14 cellular contexts compared by ENCODE assay signal in genomic region chr3:136414476-136414875, GRCh38.
"Had no signal": no experiment of that assay in that cellular context is flagged by ENCODE, and none has a peak within 500 bp of the region (broad histone marks: within the 10 kb centered on the region; RNA-seq: fewer than 3 reads in every experiment).

No MANE protein-coding gene starts in this region.

- H3K27ac Mint-ChIP-seq: activated CD8-positive, alpha-beta memory T cell treated with anti-CD3 and anti-CD28 coated beads, Interleukin-2, amount 10 ng/mL, durations not matched to agents 7 days and 5 days; activated naive CD8-positive, alpha-beta T cell treated with anti-CD3 and anti-CD28 coated beads, Interleukin-2, amount 50 U/mL, for 24 hours had no signal

- H3K27me3 Mint-ChIP-seq: activated CD8-positive, alpha-beta memory T cell treated with anti-CD3 and anti-CD28 coated beads, Interleukin-2, amount 10 ng/mL, durations not matched to agents 7 days and 5 days; activated naive CD8-positive, alpha-beta T cell treated with anti-CD3 and anti-CD28 coated beads, Interleukin-2, amount 50 U/mL, for 24 hours; naive B cell had no signal

- DNase-seq: activated CD4-positive, alpha-beta T cell treated with anti-CD3 and anti-CD28 coated beads for 1 hour; activated CD4-positive, alpha-beta T cell treated with anti-CD3 and anti-CD28 coated beads, Interleukin-2, amount 50 U/mL, for 48 hours; activated CD8-positive, alpha-beta memory T cell treated with anti-CD3 and anti-CD28 coated beads, Interleukin-2, amount 10 ng/mL, durations not matched to agents 7 days and 5 days; activated gamma-delta T cell treated with Interleukin-2 at 50 U/mL for 16 hours; activated naive CD8-positive, alpha-beta T cell treated with anti-CD3 and anti-CD28 coated beads, Interleukin-2, amount 50 U/mL, for 24 hours; activated T-cell treated with anti-CD3 and anti-CD28 coated beads, Interleukin-2, amount 50 U/mL, for 4 hours; colonic mucosa; effector CD4-positive, alpha-beta T cell; naive B cell; posterior cingulate gyrus; tibial artery had no signal

- H3K9me3 Mint-ChIP-seq: activated naive CD8-positive, alpha-beta T cell treated with anti-CD3 and anti-CD28 coated beads, Interleukin-2, amount 50 U/mL, for 24 hours; activated T-cell treated with anti-CD3 and anti-CD28 coated beads, Interleukin-2, amount 50 U/mL, for 4 hours; naive B cell had no signal

- H3K27ac ChIP-seq: cardiac muscle cell, colonic mucosa, skin epidermis, tibial artery, vagina had no signal

- H3K4me3 Mint-ChIP-seq: activated CD8-positive, alpha-beta memory T cell treated with anti-CD3 and anti-CD28 coated beads, Interleukin-2, amount 10 ng/mL, durations not matched to agents 7 days and 5 days; activated naive CD8-positive, alpha-beta T cell treated with anti-CD3 and anti-CD28 coated beads, Interleukin-2, amount 50 U/mL, for 24 hours; activated T-cell treated with anti-CD3 and anti-CD28 coated beads, Interleukin-2, amount 50 U/mL, for 4 hours; naive B cell had no signal

- H3K9me3 ChIP-seq: colonic mucosa, tibial artery, vagina had no signal

- H3K4me3 ChIP-seq: cardiac muscle cell, colonic mucosa, skin epidermis, tibial artery, vagina had no signal

- H3K4me1 Mint-ChIP-seq: activated CD8-positive, alpha-beta memory T cell treated with anti-CD3 and anti-CD28 coated beads, Interleukin-2, amount 10 ng/mL, durations not matched to agents 7 days and 5 days; activated naive CD8-positive, alpha-beta T cell treated with anti-CD3 and anti-CD28 coated beads, Interleukin-2, amount 50 U/mL, for 24 hours had no signal

- ATAC-seq: activated CD8-positive, alpha-beta memory T cell treated with anti-CD3 and anti-CD28 coated beads, Interleukin-2, amount 10 ng/mL, durations not matched to agents 7 days and 5 days; activated naive CD8-positive, alpha-beta T cell treated with anti-CD3 and anti-CD28 coated beads, Interleukin-2, amount 50 U/mL, for 24 hours; activated T-cell treated with anti-CD3 and anti-CD28 coated beads, Interleukin-2, amount 50 U/mL, for 4 hours had no signal

- H3K36me3 ChIP-seq: cardiac muscle cell, colonic mucosa had no signal

- H3K27me3 ChIP-seq: cardiac muscle cell, colonic mucosa, tibial artery, vagina had no signal

- H3K4me1 ChIP-seq: colonic mucosa, tibial artery, vagina had no signal
